ENCODE assay signal across 23 cellular contexts in genomic region chr16:52034830-52035229, GRCh38.
DNase-seq lines count a peak whose midpoint lies in the region; ATAC-seq, FAIRE-seq and TF ChIP-seq lines count a peak whose summit lies in the region.
"Had no signal": no experiment of that assay in that cellular context is flagged by ENCODE, and none has a peak within 500 bp of the region (broad histone marks: within the 10 kb centered on the region; RNA-seq: fewer than 3 reads in every experiment).

No MANE protein-coding gene starts in this region.

- in situ Hi-C loops in K562 (cut with MboI), result no loop called here
- in situ Hi-C loops in GM23248 (cut with MboI), result no loop called here

- H2AFZ ChIP-seq in K562 (ENCODE audit: low read depth, low read length), result no peak overlapping the region
- no peak overlapping the region for H2AFZ ChIP-seq in GM23248

- TF ChIP-seq CTCF in NB4 (IDR thresholded peaks at IDR 0.05; ENCODE audit: low read depth, low read length) (no peak), K562 (IDR thresholded peaks at IDR 0.05 in 2 of 3, conservative IDR thresholded peaks at IDR 0.05 in 1 of 3; ENCODE audit: insufficient read depth in 2 of 3, low read depth in 1 of 3, low read length in 3 of 3) (no peak)

- BruUV-seq in K562 (replicated peaks; lab: Mats Ljungman, UMichigan), result no TSS peak

- H3K9me3 ChIP-seq in K562 (replicated peaks; ENCODE audit: control insufficient read depth, insufficient read depth, low read depth, low read length) (no peaks in the 10 kb centered on the region), GM23248 (ENCODE audit: low read depth) (no peaks in the 10 kb centered on the region)
- H3K9me3 ChIP-seq: A549; BE2C; BLaER1 treated with 17β-estradiol and CSF1 and Interleukin-3, amounts not matched to agents 10 nM and 100 nM had no signal

- no peak overlapping the region for H3K9ac ChIP-seq in K562 (ENCODE audit: insufficient read depth in 1 of 2, low read depth in 2 of 2, low read length in 2 of 2)
- no peak overlapping the region for H3K9ac ChIP-seq in GM23248
- H3K9ac ChIP-seq: BLaER1 treated with 17β-estradiol and CSF1 and Interleukin-3, amounts not matched to agents 10 nM and 100 nM had no signal

- H3K27me3 ChIP-seq in K562 (ENCODE audit: control insufficient read depth in 2 of 2, insufficient read depth in 2 of 2, low read length in 2 of 2) (no peaks in the 10 kb centered on the region), GM23248 (replicated peaks; ENCODE audit: insufficient read depth) (no peaks in the 10 kb centered on the region)
- H3K27me3 ChIP-seq: BE2C; BLaER1 treated with 17β-estradiol and CSF1 and Interleukin-3, amounts not matched to agents 10 nM and 100 nM had no signal

- no peak overlapping the region for H3K4me2 ChIP-seq in K562 (ENCODE audit: insufficient read depth, low read length)
- no peak overlapping the region for H3K4me2 ChIP-seq in GM23248 (ENCODE audit: unreplicated experiment)
- H3K4me2 ChIP-seq: A549; BLaER1 treated with 17β-estradiol and CSF1 and Interleukin-3, amounts not matched to agents 10 nM and 100 nM had no signal

- FAIRE-seq in K562 (lab: Jason Lieb, UNC), result no peak
- FAIRE-seq: A549, D721Med, GM12892, H1 had no signal

- POLR2A ChIA-PET in K562 (lab: Yijun Ruan, JAX), result no interaction called here

- no peaks in the 10 kb centered on the region for H3K9me2 ChIP-seq in GM23248 (ENCODE audit: insufficient read depth)

- H4K20me1 ChIP-seq in K562 (replicated peaks; ENCODE audit: control insufficient read depth, insufficient read depth, low read length), result no peaks in the 10 kb centered on the region
- no peaks in the 10 kb centered on the region for H4K20me1 ChIP-seq in GM23248 (ENCODE audit: insufficient read depth)
- H4K20me1 ChIP-seq: BLaER1 treated with 17β-estradiol and CSF1 and Interleukin-3, amounts not matched to agents 10 nM and 100 nM had no signal

- H3K4me1 ChIP-seq in K562 (replicated peaks in 1 of 2; ENCODE audit: control insufficient read depth in 2 of 2, insufficient read depth in 2 of 2, low read length in 2 of 2), result no peaks in the 10 kb centered on the region
- H3K4me1 ChIP-seq in GM23248 (ENCODE audit: insufficient read depth), result no peaks in the 10 kb centered on the region
- H3K4me1 ChIP-seq: A549; BE2C; BLaER1 treated with 17β-estradiol and CSF1 and Interleukin-3, amounts not matched to agents 10 nM and 100 nM had no signal

- no peaks in the 10 kb centered on the region for H3K9me1 ChIP-seq in K562 (ENCODE audit: control insufficient read depth, insufficient read depth, low read length)

- TF ChIP-seq RAD21 in K562 (CRISPR knock-in tag; conservative IDR thresholded peaks at IDR 0.05 in 1 of 2, IDR thresholded peaks at IDR 0.05 in 1 of 2), result no peak

- peak; percentile 0 for DNase-seq in NOMO-1 treated with DMSO at 0.1 percent for 48 hours (lab: John Stamatoyannopoulos, UW; ENCODE audit: unreplicated experiment)
- DNase-seq in NOMO-1 (lab: John Stamatoyannopoulos, UW; ENCODE audit: unreplicated experiment in 2 of 2), result no peak
- DNase-seq in NB4 (ENCODE audit: low read depth), result peak; percentile 7
- DNase-seq in K562 (ENCODE audit: extremely low read depth in 1 of 4, low spot score in 3 of 4), result no peak
- no peak for DNase-seq in GM23248
- DNase-seq: 8988T; ACHN; AML-193; BE2C; CD4-positive, alpha-beta T cell; CD8-positive, alpha-beta memory T cell; DMS 273 treated with DMSO at 0.1 percent for 48 hours; DMS79; EL; GDM1; H7; HCEC 1CT had no signal

- H3K4me3 ChIP-seq in NB4 (ENCODE audit: low read depth, low read length) (no peak overlapping the region), K562 (no peak overlapping the region), GM23248 (no peak overlapping the region)
- H3K4me3 ChIP-seq: A549; BLaER1 treated with 17β-estradiol and CSF1 and Interleukin-3, amounts not matched to agents 10 nM and 100 nM had no signal

- H3F3A ChIP-seq in GM23248 (ENCODE audit: insufficient read depth), result no peaks in the 10 kb centered on the region

- H3K79me2 ChIP-seq in K562 (ENCODE audit: control insufficient read depth, insufficient read depth, low read length) (no peaks in the 10 kb centered on the region), GM23248 (ENCODE audit: insufficient read depth) (no peaks in the 10 kb centered on the region)

- H3K27ac ChIP-seq in K562 (ENCODE audit: extremely low read depth, low read depth, low read length) (no peak overlapping the region), GM23248 (no peak overlapping the region)
- H3K27ac ChIP-seq: A549; BLaER1 treated with 17β-estradiol and CSF1 and Interleukin-3, amounts not matched to agents 10 nM and 100 nM had no signal

- CTCF ChIA-PET in K562 (lab: Yijun Ruan, JAX; ENCODE audit: low intra/inter-chr PET ratio), result no interaction called here

- ATAC-seq in K562 (no peak), HG03175 (IDR thresholded peaks at IDR 0.05; ENCODE audit: unreplicated experiment) (no peak)
- ATAC-seq: A549 had no signal

- intact Hi-C loops in K562 (cut with micrococcal nuclease), result no loop called here

- no peak for TF ChIP-seq EP300 in K562 (IDR thresholded peaks at IDR 0.05; ENCODE audit: low read length)

- H3K36me3 ChIP-seq in K562 (ENCODE audit: control insufficient read depth, insufficient read depth, low read length) (no peaks in the 10 kb centered on the region), GM23248 (ENCODE audit: low read depth) (no peaks in the 10 kb centered on the region)
- H3K36me3 ChIP-seq: BE2C; BLaER1 treated with 17β-estradiol and CSF1 and Interleukin-3, amounts not matched to agents 10 nM and 100 nM had no signal

- TF ChIP-seq POLR2A in NB4 (IDR thresholded peaks at IDR 0.05; ENCODE audit: extremely low read depth, insufficient read length) (no peak), K562 (conservative IDR thresholded peaks at IDR 0.05) (no peak)

TF ChIP-seq in K562, 482 proteins besides CTCF, POLR2A, EP300 and RAD21:
- TF ChIP-seq BACH1 (tag; IDR thresholded peaks at IDR 0.05) (no peak), ETV5 (CRISPR knock-in tag; IDR thresholded peaks at IDR 0.05; ENCODE audit: low read depth) (no peak), RFX5 (IDR thresholded peaks at IDR 0.05; ENCODE audit: low read depth, low read length) (no peak), PREB (CRISPR knock-in tag; IDR thresholded peaks at IDR 0.05) (no peak), RNF2 (IDR thresholded peaks at IDR 0.05) (no peak), SPI1 (IDR thresholded peaks at IDR 0.05; ENCODE audit: borderline replicate concordance, low read depth, low read length) (peak; percentile 60; the same call in 1 of the 2 replicates)
TF ChIP-seq in K562: peak in this region for 1.

Comparison
In these comparisons a context has a peak if more than half of its experiments do, and no peak if none do; other contexts are left out.
1. DNase-seq: peak in NOMO-1 treated with DMSO at 0.1 percent for 48 hours (single experiment) and NB4 (single experiment); none in NOMO-1 (0 of 2), K562 (0 of 4) and GM23248 (single experiment).